In the genomic region with DNA sequence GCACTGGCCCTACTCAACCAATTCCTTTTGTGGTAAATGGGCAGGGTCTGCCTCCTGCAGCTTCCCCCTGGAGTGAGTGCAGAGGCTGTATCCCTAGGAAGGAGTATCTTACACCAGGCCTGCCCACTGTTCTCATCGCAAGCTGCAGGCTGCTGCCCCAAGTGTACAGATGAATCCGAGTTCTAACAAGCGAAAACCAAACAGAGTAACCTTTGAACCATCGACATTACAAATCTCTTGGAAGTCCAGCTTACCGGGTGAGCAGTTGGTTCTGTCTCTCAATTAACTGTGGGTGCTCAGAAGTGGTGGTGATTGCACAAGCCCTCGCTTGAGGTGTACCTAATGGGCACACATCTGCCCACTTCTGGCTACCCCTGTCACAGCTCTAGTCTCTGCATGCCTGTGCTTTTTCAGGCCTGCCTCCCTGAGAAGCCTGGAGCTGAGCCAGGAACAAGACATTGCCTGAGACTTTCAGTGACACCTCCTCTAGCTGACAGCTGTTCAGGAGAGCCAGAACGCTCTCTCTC, we compare ENCODE assay signal across 13 cellular contexts. TPM values are rescaled to one million over a fixed set of nuclear protein-coding genes. Genes with fewer than 3 reads are reported as not detected.
DNase-seq lines count a peak whose midpoint lies in the region; ATAC-seq and TF ChIP-seq lines count a peak whose summit lies in the region.
"Had no signal": no experiment of that assay in that cellular context is flagged by ENCODE, and none has a peak within 500 bp of the region (broad histone marks: within the 10 kb centered on the region; RNA-seq: fewer than 3 reads in every experiment).

No MANE protein-coding gene starts in this region.

- no peak for TF ChIP-seq POLR2A in sigmoid colon (IDR thresholded peaks at IDR 0.05)

- no peak for TF ChIP-seq EP300 in sigmoid colon (IDR thresholded peaks at IDR 0.05)

- ATAC-seq in foreskin keratinocyte = peak; percentile 70
- ATAC-seq: activated CD8-positive, alpha-beta memory T cell treated with anti-CD3 and anti-CD28 coated beads, Interleukin-2, amount 10 ng/mL, durations not matched to agents 7 days and 5 days had no signal

- H3K36me3 ChIP-seq in sigmoid colon = no peaks in the 10 kb centered on the region
- H3K36me3 ChIP-seq: adrenal gland had no signal

- H3K27me3 ChIP-seq in foreskin keratinocyte (no peaks in the 10 kb centered on the region), sigmoid colon (peaks cover 0 to 5% (median 0%) of the 10 kb centered on the region in 3 donors)
- H3K27me3 ChIP-seq: adrenal gland had no signal

- intact Hi-C loops in sigmoid colon (cut with DNase I) = no loop called here

- H3K4me3 ChIP-seq in sigmoid colon = no peak overlapping the region
- H3K4me3 ChIP-seq: adrenal gland had no signal

- DNase-seq in DMS53 (lab: John Stamatoyannopoulos, UW) (peak; percentile 34), DMS53 treated with DMSO at 0.1 percent for 48 hours (lab: John Stamatoyannopoulos, UW; ENCODE audit: unreplicated experiment) (no peak), NCI-H510A (lab: John Stamatoyannopoulos, UW) (peak; percentile 52), foreskin keratinocyte (peak; percentile 88 to 92), sigmoid colon (peak; percentile 14), HUDEP-2 (lab: John Stamatoyannopoulos, UW; ENCODE audit: unreplicated experiment in 76 of 76) (no peak), H4 (ENCODE audit: low spot score) (no peak), ACHN (no peak)
- DNase-seq: 8988T; activated CD8-positive, alpha-beta memory T cell treated with anti-CD3 and anti-CD28 coated beads, Interleukin-2, amount 10 ng/mL, durations not matched to agents 7 days and 5 days; adrenal gland; EL had no signal

- in situ Hi-C loops in ACHN (cut with HindIII; ENCODE audit: low pct_ligation_motif_present, low pct_unique_long_range_greater_than_20kb, low sequenced_read_pairs) = no loop called here

- TF ChIP-seq CTCF in foreskin keratinocyte (conservative IDR thresholded peaks at IDR 0.05) = peak; percentile 37
- TF ChIP-seq CTCF in sigmoid colon (IDR thresholded peaks at IDR 0.05) = no peak

- H3K9me3 ChIP-seq in sigmoid colon = no peaks in the 10 kb centered on the region
- H3K9me3 ChIP-seq: adrenal gland had no signal

- 25 to 76% methylated on average over 7 of the region's 7 CpGs for WGBS in sigmoid colon, 2 donors

- H3K27ac ChIP-seq in foreskin keratinocyte = no peak overlapping the region
- H3K27ac ChIP-seq in sigmoid colon = no peak overlapping the region
- H3K27ac ChIP-seq: adrenal gland had no signal

- H3K4me1 ChIP-seq in foreskin keratinocyte (peaks cover 6% of the 10 kb centered on the region), sigmoid colon (no peaks in the 10 kb centered on the region)
- H3K4me1 ChIP-seq: adrenal gland had no signal

RNA-seq across cellular contexts. Expression of a gene that starts 22.7 kb away (rescaled TPM):
- total RNA-seq in foreskin keratinocyte = 21.3 and 41.7 TPM in 2 replicates
- polyA plus RNA-seq in foreskin keratinocyte = 17.5 and 30.4 TPM in 2 replicates
- total RNA-seq in sigmoid colon = 1 to 10 TPM in 1 of 4 donors, under 1 TPM in 3; 0.27 to 1.4 (median 0.44) TPM
- polyA plus RNA-seq in sigmoid colon = 100 to 1,000 TPM in 2 of 3 donors, 10 to 100 TPM in 1; 78.9 to 176 (median 138) TPM
- total RNA-seq in H4 (2014; rRNA removed; shearing (Covaris generic)) = 0.55 and 1.1 TPM in 2 replicates
- total RNA-seq: T-helper 2 cell treated with Interferon-gamma antibody and Interleukin-4, amounts not matched to agents 100 ng/mL and 5 ng/mL, for 36 hours had no signal

RNA-seq across cellular contexts. Expression of a gene that starts 44.6 kb away (rescaled TPM):
- total RNA-seq in foreskin keratinocyte (not detected in 2 replicates), sigmoid colon (not detected)
- polyA plus RNA-seq in foreskin keratinocyte (not detected in 2 replicates), sigmoid colon (1 to 10 TPM in 1 of 3 donors, not detected in 2; 1.0 TPM)
- total RNA-seq in H4 (2014; rRNA removed; shearing (Covaris generic)) = not detected in 2 replicates
- total RNA-seq: T-helper 2 cell treated with Interferon-gamma antibody and Interleukin-4, amounts not matched to agents 100 ng/mL and 5 ng/mL, for 36 hours had no signal
- polyA plus RNA-seq: adrenal gland had no signal

Comparison
In these comparisons a context has a peak if more than half of its experiments do, and no peak if none do; other contexts are left out.
1. DNase-seq: peak in DMS53 (single experiment), NCI-H510A (single experiment), foreskin keratinocyte (2 of 2) and sigmoid colon (single experiment); none in DMS53 treated with DMSO at 0.1 percent for 48 hours (single experiment), HUDEP-2 (0 of 76), H4 (single experiment) and ACHN (single experiment).